ENCODE assay signal across 34 cellular contexts in the genomic region with DNA sequence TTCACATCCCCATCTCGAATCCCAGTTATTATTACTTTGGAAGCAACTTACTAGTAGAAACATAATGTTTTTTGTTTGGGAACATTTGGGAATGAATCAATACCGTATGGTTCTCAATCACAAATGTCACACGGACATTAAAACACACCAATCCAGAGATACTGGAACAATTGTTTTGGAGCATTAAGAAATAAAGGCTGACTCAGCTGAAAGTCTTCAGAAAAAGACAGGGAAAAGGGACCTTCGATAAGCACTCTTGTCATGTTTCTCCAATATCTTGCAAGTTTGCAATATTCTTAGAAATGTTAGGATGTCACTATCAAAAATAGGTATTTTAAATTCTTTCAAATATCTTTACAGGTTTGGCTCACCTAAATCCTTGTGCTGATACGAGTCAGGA.
"Had no signal": no experiment of that assay in that cellular context is flagged by ENCODE, and none has a peak within 500 bp of the region (broad histone marks: within the 10 kb centered on the region; RNA-seq: fewer than 3 reads in every experiment).

No MANE protein-coding gene starts in this region.

- H3K9me3 ChIP-seq: adrenal gland, body of pancreas, breast epithelium had no signal

- H3K27ac ChIP-seq: adrenal gland, body of pancreas, brain microvascular endothelial cell, breast epithelium, VCaP had no signal

- H3K36me3 ChIP-seq: adrenal gland, brain microvascular endothelial cell, breast epithelium had no signal

- DNase-seq: activated B cell treated with CpG ODN at 0.5 μM for 24 hours; activated CD4-positive, alpha-beta memory T cell treated with anti-CD3 and anti-CD28 coated beads for 36 hours; activated CD4-positive, alpha-beta T cell treated with anti-CD3 and anti-CD28 coated beads for 4 hours; activated CD4-positive, alpha-beta T cell treated with anti-CD3 and anti-CD28 coated beads, Interleukin-2, amount 10 ng/mL, durations not matched to agents 24 days and 14 days; activated CD4-positive, alpha-beta T cell treated with anti-CD3 and anti-CD28 coated beads, Interleukin-2, amount 50 U/mL, for 1 hour; activated CD4-positive, alpha-beta T cell treated with anti-CD3 and anti-CD28 coated beads, Interleukin-2, amount 50 U/mL, for 4 hours; activated CD4-positive, CD25-positive, alpha-beta regulatory T cell treated with anti-CD3 and anti-CD28 coated beads, Interleukin-2, amount 50 U/mL, for 72 hours; activated CD8-positive, alpha-beta memory T cell treated with anti-CD3 and anti-CD28 coated beads, Interleukin-2, amount 50 U/mL, for 4 hours; activated CD8-positive, alpha-beta T cell treated with anti-CD3 and anti-CD28 coated beads for 36 hours; activated effector memory CD4-positive, alpha-beta T cell treated with anti-CD3 and anti-CD28 coated beads, Interleukin-2, amount 50 U/mL, for 16 hours; activated gamma-delta T cell treated with Interleukin-2 at 50 U/mL for 16 hours; activated naive CD4-positive, alpha-beta T cell; activated naive CD4-positive, alpha-beta T cell treated with anti-CD3 and anti-CD28 coated beads for 36 hours; activated naive CD4-positive, alpha-beta T cell treated with anti-CD3 and anti-CD28 coated beads, Interleukin-2, amount 50 U/mL, for 16 hours; activated naive CD8-positive, alpha-beta T cell treated with anti-CD3 and anti-CD28 coated beads for 36 hours; activated T-cell treated with anti-CD3 and anti-CD28 coated beads for 4 hours; activated T-cell treated with anti-CD3 and anti-CD28 coated beads, Interleukin-2, amount 50 U/mL, for 1 hour; activated T-cell treated with anti-CD3 and anti-CD28 coated beads, Interleukin-2, amount 50 U/mL, for 4 hours; activated T-cell treated with anti-CD3 and anti-CD28 coated beads, Interleukin-2, amount 50 U/mL, for 72 hours; adrenal gland; amniotic stem cell; aorta; body of pancreas; brain microvascular endothelial cell; central memory CD4-positive, alpha-beta T cell; T-helper 2 cell; T-helper 9 cell had no signal

- H3K4me3 ChIP-seq: adrenal gland, body of pancreas, breast epithelium had no signal

- H3K4me1 ChIP-seq: adrenal gland, body of pancreas, breast epithelium had no signal

- ATAC-seq: activated CD8-positive, alpha-beta T cell treated with anti-CD3 and anti-CD28 coated beads for 36 hours; activated naive CD4-positive, alpha-beta T cell treated with anti-CD3 and anti-CD28 coated beads, Interleukin-2, amount 50 U/mL, for 72 hours; activated T-cell treated with anti-CD3 and anti-CD28 coated beads, Interleukin-2, amount 50 U/mL, for 4 hours; activated T-cell treated with anti-CD3 and anti-CD28 coated beads, Interleukin-2, amount 50 U/mL, for 72 hours; activated T-helper 17 cell treated with anti-CD3 and anti-CD28 coated beads, Interleukin-2, amount 50 U/mL, for 72 hours; body of pancreas had no signal

- H3K27me3 ChIP-seq: adrenal gland, body of pancreas, brain microvascular endothelial cell, breast epithelium had no signal

- FAIRE-seq: astrocyte, colon, TTC549 had no signal
